ENCODE assay signal across 1 cellular context in genomic region chr11:59810189-59810910, GRCh38.
TF ChIP-seq lines count a peak whose summit lies in the region.

MRPL16 (minus strand) TSS chr11:59810778; CDS start chr11:59810658, 120 bp downstream.

TF ChIP-seq in GM12878, 131 proteins besides CTCF, POLR2A, EP300 and RAD21 (continued from another document and continues in another):
- TF ChIP-seq E4F1 (IDR thresholded peaks at IDR 0.05; ENCODE audit: borderline replicate concordance, partially characterized antibody) (no peak), BHLHE40 (IDR thresholded peaks at IDR 0.05; ENCODE audit: borderline replicate concordance in 1 of 2, low read depth in 2 of 2, low read length in 1 of 2) (peak; percentile 24 to 59; a peak in 1 of 4 replicates), ZBTB4 (CRISPR knock-in tag; IDR thresholded peaks at IDR 0.05) (no peak), HSF1 (IDR thresholded peaks at IDR 0.05; ENCODE audit: low read depth, low read length) (peak; percentile 67; the same call in 1 of the 2 replicates), CHD4 (IDR thresholded peaks at IDR 0.05) (no peak), PKNOX1 (IDR thresholded peaks at IDR 0.05) (peak; percentile 79), MEF2B (IDR thresholded peaks at IDR 0.05; ENCODE audit: partially characterized antibody, poor library complexity, severe bottlenecking) (peak; percentile 30), FOXM1 (IDR thresholded peaks at IDR 0.05; ENCODE audit: low read depth, low read length) (peak; percentile 51; the same call in 1 of the 2 replicates), SMAD1 (IDR thresholded peaks at IDR 0.05; ENCODE audit: low read depth, partially characterized antibody) (no peak), RUNX3 (IDR thresholded peaks at IDR 0.05; ENCODE audit: low read length) (peak; percentile 96), MEF2A (IDR thresholded peaks at IDR 0.05; ENCODE audit: insufficient read depth, low read depth, low read length) (0 out of 2 replicates have a peak, but pooled peaks have one; percentile 55), E2F8 (IDR thresholded peaks at IDR 0.05; ENCODE audit: low read depth, partially characterized antibody) (peak; percentile 96), NR2F1 (conservative IDR thresholded peaks at IDR 0.05) (peak; percentile 57), CHD1 (IDR thresholded peaks at IDR 0.05; ENCODE audit: low read depth, low read length) (no peak), TCF3 (IDR thresholded peaks at IDR 0.05; ENCODE audit: borderline replicate concordance, insufficient read depth, low read depth, low read length) (0 out of 2 replicates have a peak, but pooled peaks have one; percentile 12), TARDBP (IDR thresholded peaks at IDR 0.05; ENCODE audit: borderline replicate concordance) (peak; percentile 79; the same call in 1 of the 2 replicates), POU2F2 (IDR thresholded peaks at IDR 0.05; ENCODE audit: borderline replicate concordance, low read depth, low read length) (peak; percentile 89; the same call in 2 of the 3 replicates), SRF (IDR thresholded peaks at IDR 0.05; ENCODE audit: low read depth in 2 of 2, low read length in 2 of 2) (peak; percentile 47 to 90; a peak in 3 of 4 replicates), GABPA (IDR thresholded peaks at IDR 0.05; ENCODE audit: low read depth) (peak; percentile 100), SUZ12 (IDR thresholded peaks at IDR 0.05; ENCODE audit: unreplicated experiment) (no peak), CHD2 (IDR thresholded peaks at IDR 0.05; ENCODE audit: borderline replicate concordance, low read depth, low read length) (peak; percentile 35; the same call in 1 of the 2 replicates), NFIC (IDR thresholded peaks at IDR 0.05; ENCODE audit: low read depth, low read length) (no peak), NFYA (IDR thresholded peaks at IDR 0.05; ENCODE audit: borderline replicate concordance, low read depth, low read length) (no peak), IRF4 (IDR thresholded peaks at IDR 0.05; ENCODE audit: low read depth, low read length) (peak; percentile 55; the same call in 1 of the 2 replicates), ZBTB33 (IDR thresholded peaks at IDR 0.05) (no peak), NR2C2 (IDR thresholded peaks at IDR 0.05; ENCODE audit: borderline replicate concordance, control insufficient read depth, insufficient read length, low read depth) (no peak), CREM (IDR thresholded peaks at IDR 0.05; ENCODE audit: low read depth) (peak; percentile 79), ZSCAN29 (IDR thresholded peaks at IDR 0.05) (0 out of 2 replicates have a peak, but pooled peaks have one; percentile 52), EGR1 (IDR thresholded peaks at IDR 0.05; ENCODE audit: borderline replicate concordance in 1 of 2, low read depth in 2 of 2, low read length in 2 of 2) (peak; percentile 55 to 88; a peak in 2 of 3 replicates), ZNF207 (IDR thresholded peaks at IDR 0.05; ENCODE audit: borderline replicate concordance) (no peak), CUX1 (IDR thresholded peaks at IDR 0.05; ENCODE audit: insufficient replicate concordance, low read depth, low read length) (no peak), WRNIP1 (IDR thresholded peaks at IDR 0.05; ENCODE audit: borderline replicate concordance, low read depth, low read length) (0 out of 2 replicates have a peak, but pooled peaks have one; percentile 66), SMC3 (IDR thresholded peaks at IDR 0.05; ENCODE audit: borderline replicate concordance, low read length) (no peak), MLLT1 (IDR thresholded peaks at IDR 0.05) (peak; percentile 82), RFX5 (IDR thresholded peaks at IDR 0.05; ENCODE audit: low read depth, low read length) (no peak), HDAC6 (IDR thresholded peaks at IDR 0.05; ENCODE audit: unreplicated experiment) (no peak)
